In genomic region chr18:63823516-63824219, GRCh38 we compare ENCODE assay signal across 8 cellular contexts. TPM values are rescaled to one million over a fixed set of nuclear protein-coding genes. Genes with fewer than 3 reads are reported as not detected.
DNase-seq lines count a peak whose midpoint lies in the region; ATAC-seq and TF ChIP-seq lines count a peak whose summit lies in the region.

No MANE protein-coding gene starts in this region.

- no peak for DNase-seq in AG09309 (ENCODE audit: low read depth)
- peak; percentile 9 for DNase-seq in activated T-helper 1 cell treated with anti-CD3 and anti-CD28 coated beads, Interleukin-12 subunit alpha, Interleukin-12 subunit beta, Interleukin-2, Interleukin-4 antibody, amounts not matched to agents 30 ng/mL and 10 ng/mL and 1 ng/mL, durations not matched to agents 14 hours and 24 hours and 36 hours (ENCODE audit: low spot score)
- DNase-seq in effector CD4-positive, alpha-beta T cell, result no peak

- H3K9ac ChIP-seq in liver (ENCODE audit: low read depth in 1 of 2, low read length in 2 of 2), result no peak overlapping the region

- no peak overlapping the region for H3K27ac ChIP-seq in HEK293 (ENCODE audit: extremely low read depth, low read depth, low read length)
- no peak overlapping the region for H3K27ac ChIP-seq in liver (ENCODE audit: low read depth in 1 of 2, low read length in 2 of 2)

- WGBS in liver, result 67% methylated on average over 10 of the region's 10 CpGs

- H3K9me3 Mint-ChIP-seq in activated T-helper 1 cell treated with anti-CD3 and anti-CD28 coated beads, Interleukin-12 subunit alpha, Interleukin-12 subunit beta, Interleukin-2, Interleukin-4 antibody, amounts not matched to agents 30 ng/mL and 10 ng/mL and 1 ng/mL, durations not matched to agents 14 hours and 24 hours and 36 hours, result no peaks in the 10 kb centered on the region

- H3K4me3 ChIP-seq in AG09309 (ENCODE audit: control insufficient read depth, low read depth, low read length), result no peak overlapping the region
- H3K4me3 ChIP-seq in HEK293 (ENCODE audit: low read depth, low read length), result no peak overlapping the region
- H3K4me3 ChIP-seq in liver (ENCODE audit: low read depth in 1 of 3, low read length in 3 of 3), result no peak overlapping the region

- CTCF ChIA-PET in HEK293 (lab: Yijun Ruan, JAX), result interaction anchor here (0.5 to 2.6 kb wide), 19 partner anchors 12 to 334 kb away, joined by 3 to 13 read pairs (median 4); no protein-coding TSS in a partner anchor

- peaks cover 0 to 3% (median 0%) of the 10 kb centered on the region in 4 donors for H3K27me3 ChIP-seq in liver (ENCODE audit: control insufficient read depth in 4 of 4, insufficient read depth in 4 of 4, low read length in 3 of 4)

- H3K9me3 ChIP-seq in HEK293 (ENCODE audit: control insufficient read depth, insufficient read depth, low read depth, low read length) (no peaks in the 10 kb centered on the region), liver (ENCODE audit: control insufficient read depth in 4 of 4, low read length in 3 of 4) (no peaks in the 10 kb centered on the region)

- H3K4me1 ChIP-seq in HEK293 (ENCODE audit: control insufficient read depth, insufficient read depth, low read length) (no peaks in the 10 kb centered on the region), liver (ENCODE audit: control insufficient read depth in 4 of 4, insufficient read depth in 4 of 4, low read length in 3 of 4) (no peaks in the 10 kb centered on the region)

- TF ChIP-seq RAD21 in liver (IDR thresholded peaks at IDR 0.05), result peak; percentile 63 to 74

- ATAC-seq in GM21447 (IDR thresholded peaks at IDR 0.05; ENCODE audit: unreplicated experiment) (no peak), GM21786 (IDR thresholded peaks at IDR 0.05; ENCODE audit: unreplicated experiment) (no peak), HG02840 (IDR thresholded peaks at IDR 0.05; ENCODE audit: low FRiP score, unreplicated experiment) (no peak)

- POLR2A ChIA-PET in HEK293 (lab: Yijun Ruan, JAX), result no interaction called here

- no peak overlapping the region for H3K27ac Mint-ChIP-seq in activated T-helper 1 cell treated with anti-CD3 and anti-CD28 coated beads, Interleukin-12 subunit alpha, Interleukin-12 subunit beta, Interleukin-2, Interleukin-4 antibody, amounts not matched to agents 30 ng/mL and 10 ng/mL and 1 ng/mL, durations not matched to agents 14 hours and 24 hours and 36 hours

- H3K4me1 Mint-ChIP-seq in activated T-helper 1 cell treated with anti-CD3 and anti-CD28 coated beads, Interleukin-12 subunit alpha, Interleukin-12 subunit beta, Interleukin-2, Interleukin-4 antibody, amounts not matched to agents 30 ng/mL and 10 ng/mL and 1 ng/mL, durations not matched to agents 14 hours and 24 hours and 36 hours (ENCODE audit: low read depth), result no peaks in the 10 kb centered on the region

- TF ChIP-seq CTCF in AG09309 (IDR thresholded peaks at IDR 0.05; ENCODE audit: control insufficient read depth, insufficient read depth, low read depth, low read length, missing control alignments), result peak; percentile 56
- TF ChIP-seq CTCF in HEK293 (tag by site-specific recombination; IDR thresholded peaks at IDR 0.05), result peak; percentile 15; the same call in 1 of the 2 replicates
- TF ChIP-seq CTCF in liver (IDR thresholded peaks at IDR 0.05; ENCODE audit: low read depth, low read length, missing input control), result peak; percentile 54

- no peak overlapping the region for H3K4me3 Mint-ChIP-seq in activated T-helper 1 cell treated with anti-CD3 and anti-CD28 coated beads, Interleukin-12 subunit alpha, Interleukin-12 subunit beta, Interleukin-2, Interleukin-4 antibody, amounts not matched to agents 30 ng/mL and 10 ng/mL and 1 ng/mL, durations not matched to agents 14 hours and 24 hours and 36 hours

- no peaks in the 10 kb centered on the region for H3K36me3 Mint-ChIP-seq in activated T-helper 1 cell treated with anti-CD3 and anti-CD28 coated beads, Interleukin-12 subunit alpha, Interleukin-12 subunit beta, Interleukin-2, Interleukin-4 antibody, amounts not matched to agents 30 ng/mL and 10 ng/mL and 1 ng/mL, durations not matched to agents 14 hours and 24 hours and 36 hours (ENCODE audit: low read depth)

- intact Hi-C loops in activated T-helper 1 cell treated with anti-CD3 and anti-CD28 coated beads, Interleukin-12 subunit alpha, Interleukin-12 subunit beta, Interleukin-2, Interleukin-4 antibody, amounts not matched to agents 30 ng/mL and 10 ng/mL and 1 ng/mL, durations not matched to agents 14 hours and 24 hours and 36 hours (cut with micrococcal nuclease), result loop anchor here (1.0 kb wide), 3 partner anchors 21 to 156 kb away; no protein-coding TSS in a partner anchor

- H3K36me3 ChIP-seq in HEK293 (ENCODE audit: control insufficient read depth in 2 of 2, insufficient read depth in 1 of 2, low read length in 2 of 2) (no peaks in the 10 kb centered on the region), liver (ENCODE audit: control insufficient read depth in 4 of 4, insufficient read depth in 3 of 4, low read depth in 1 of 4, low read length in 3 of 4) (no peaks in the 10 kb centered on the region)

- peaks cover 17% of the 10 kb centered on the region for H3K27me3 Mint-ChIP-seq in activated T-helper 1 cell treated with anti-CD3 and anti-CD28 coated beads, Interleukin-12 subunit alpha, Interleukin-12 subunit beta, Interleukin-2, Interleukin-4 antibody, amounts not matched to agents 30 ng/mL and 10 ng/mL and 1 ng/mL, durations not matched to agents 14 hours and 24 hours and 36 hours (ENCODE audit: insufficient read depth)

TF ChIP-seq in HEK293, 187 proteins besides CTCF, POLR2A, EP300 and RAD21:
- no peak for TF ChIP-seq ZNF133 (tag by site-specific recombination; IDR thresholded peaks at IDR 0.05)
- TF ChIP-seq ZNF792 (tag by site-specific recombination; IDR thresholded peaks at IDR 0.05), result no peak
- TF ChIP-seq KLF1 (tag by site-specific recombination; IDR thresholded peaks at IDR 0.05), result no peak
- no peak for TF ChIP-seq ZNF768 (tag by site-specific recombination; IDR thresholded peaks at IDR 0.05)
- no peak for TF ChIP-seq ZNF311 (tag by site-specific recombination; IDR thresholded peaks at IDR 0.05; ENCODE audit: borderline replicate concordance)
- no peak for TF ChIP-seq SP3 (tag by site-specific recombination; IDR thresholded peaks at IDR 0.05)
- no peak for TF ChIP-seq ZNF394 (tag by site-specific recombination; IDR thresholded peaks at IDR 0.05; ENCODE audit: borderline replicate concordance)
- no peak for TF ChIP-seq HOXC10 (CRISPR knock-in tag; IDR thresholded peaks at IDR 0.05)

TF ChIP-seq in liver, 16 proteins besides CTCF, POLR2A, EP300 and RAD21 (continues in another document):
- TF ChIP-seq REST (IDR thresholded peaks at IDR 0.05) (no peak), EGR1 (IDR thresholded peaks at IDR 0.05; ENCODE audit: low read depth in 2 of 2) (no peak), FOXA1 (IDR thresholded peaks at IDR 0.05) (no peak), GABPA (IDR thresholded peaks at IDR 0.05 in 1 of 2, conservative IDR thresholded peaks at IDR 0.05 in 1 of 2) (no peak), TAF1 (conservative IDR thresholded peaks at IDR 0.05) (no peak), YY1 (IDR thresholded peaks at IDR 0.05) (no peak), NR2F2 (IDR thresholded peaks at IDR 0.05) (no peak), HNF4A (conservative IDR thresholded peaks at IDR 0.05) (no peak), MAX (IDR thresholded peaks at IDR 0.05) (no peak), RXRA (IDR thresholded peaks at IDR 0.05) (no peak), HNF4G (IDR thresholded peaks at IDR 0.05) (no peak), JUND (IDR thresholded peaks at IDR 0.05) (no peak), ATF3 (IDR thresholded peaks at IDR 0.05) (no peak)

RNA-seq across cellular contexts. Expression of gene SERPINB7, which starts 48.5 kb away (rescaled TPM):
- total RNA-seq in activated T-helper 1 cell treated with anti-CD3 and anti-CD28 coated beads, Interleukin-12 subunit alpha, Interleukin-12 subunit beta, Interleukin-2, Interleukin-4 antibody, amounts not matched to agents 30 ng/mL and 10 ng/mL and 1 ng/mL, durations not matched to agents 14 hours and 24 hours and 36 hours, result not detected in 2 replicates
- total RNA-seq in liver, result not detected
- not detected for polyA plus RNA-seq in liver
